ENCODE assay signal across 16 cellular contexts in genomic region chr15:58726867-58727266, GRCh38. TPM values are rescaled to one million over a fixed set of nuclear protein-coding genes. Genes with fewer than 3 reads are reported as not detected.
A peak's percentile ranks its signal among the peaks of the same experiment; 100 is the strongest.
DNase-seq lines count a peak whose midpoint lies in the region; ATAC-seq and TF ChIP-seq lines count a peak whose summit lies in the region.
"Had no signal": no experiment of that assay in that cellular context is flagged by ENCODE, and none has a peak within 500 bp of the region (broad histone marks: within the 10 kb centered on the region; RNA-seq: fewer than 3 reads in every experiment).

No MANE protein-coding gene starts in this region.

- H3K4me1 Mint-ChIP-seq in CD14-positive monocyte (peaks cover 51% of the 10 kb centered on the region), memory B cell (peaks cover 29% of the 10 kb centered on the region)
- H3K4me1 Mint-ChIP-seq in CD4-positive, alpha-beta memory T cell: peaks cover 30 to 63% (median 49%) of the 10 kb centered on the region in 4 donors

- H3K9me3 Mint-ChIP-seq in CD14-positive monocyte (no peaks in the 10 kb centered on the region), memory B cell (no peaks in the 10 kb centered on the region)
- no peaks in the 10 kb centered on the region for H3K9me3 Mint-ChIP-seq in CD4-positive, alpha-beta memory T cell
- H3K9me3 Mint-ChIP-seq: H9; T-helper 2 cell treated with Interferon-gamma antibody and Interleukin-4, amounts not matched to agents 5 μg/mL and 100 μg/mL, for 36 hours had no signal

- H3K4me3 Mint-ChIP-seq in CD14-positive monocyte: no peak overlapping the region
- peak overlapping the region; percentile 80 for H3K4me3 Mint-ChIP-seq in memory B cell
- H3K4me3 Mint-ChIP-seq in CD4-positive, alpha-beta memory T cell: no peak overlapping the region
- H3K4me3 Mint-ChIP-seq: H9; T-helper 2 cell treated with Interferon-gamma antibody and Interleukin-4, amounts not matched to agents 5 μg/mL and 100 μg/mL, for 36 hours had no signal

- no peaks in the 10 kb centered on the region for H3K27me3 Mint-ChIP-seq in CD14-positive monocyte (ENCODE audit: low read depth in 3 of 3)
- no peaks in the 10 kb centered on the region for H3K27me3 Mint-ChIP-seq in memory B cell
- H3K27me3 Mint-ChIP-seq in CD4-positive, alpha-beta memory T cell: no peaks in the 10 kb centered on the region

- H3K4me3 ChIP-seq in OCI-LY1 (ENCODE audit: low read depth, low read length, poor library complexity, severe bottlenecking): peak overlapping the region; percentile 33
- H3K4me3 ChIP-seq in CD4-positive, alpha-beta memory T cell (ENCODE audit: low read length in 2 of 2): no peak overlapping the region
- H3K4me3 ChIP-seq: SJCRH30 had no signal

- peaks cover 67% of the 10 kb centered on the region for H3K4me1 ChIP-seq in OCI-LY1 (ENCODE audit: insufficient read depth, low read length, severe bottlenecking)
- H3K4me1 ChIP-seq in CD4-positive, alpha-beta memory T cell (ENCODE audit: insufficient read depth, low read length): peaks cover 13% of the 10 kb centered on the region
- H3K4me1 ChIP-seq: SJCRH30 had no signal

- peak overlapping the region; percentile 62 for H3K4me2 ChIP-seq in OCI-LY1 (ENCODE audit: low read length)

- peak overlapping the region in 6 of 7 donors; percentile 63 to 85 (median 75) for H3K27ac Mint-ChIP-seq in CD14-positive monocyte
- H3K27ac Mint-ChIP-seq in memory B cell: peak overlapping the region; percentile 70
- H3K27ac Mint-ChIP-seq in CD4-positive, alpha-beta memory T cell: no peak overlapping the region
- H3K27ac Mint-ChIP-seq: T-helper 2 cell treated with Interferon-gamma antibody and Interleukin-4, amounts not matched to agents 5 μg/mL and 100 μg/mL, for 36 hours had no signal

- peaks cover 92% of the 10 kb centered on the region for H3K79me2 ChIP-seq in OCI-LY1 (ENCODE audit: insufficient read depth, low read length)

- ATAC-seq in GM18511 (IDR thresholded peaks at IDR 0.05; ENCODE audit: unreplicated experiment): peak; percentile 52
- ATAC-seq in memory B cell (ENCODE audit: low read depth): no peak

- no peaks in the 10 kb centered on the region for H3K9me3 ChIP-seq in OCI-LY1 (ENCODE audit: low read length)
- no peaks in the 10 kb centered on the region for H3K9me3 ChIP-seq in CD4-positive, alpha-beta memory T cell (ENCODE audit: control insufficient read depth in 1 of 2, low read length in 2 of 2)

- H4K20me1 ChIP-seq in OCI-LY1 (ENCODE audit: insufficient read depth, low read length): no peaks in the 10 kb centered on the region

- 0 out of 2 replicates have a peak, but pooled peaks cover 5% of the 10 kb centered on the region for H3F3A ChIP-seq in OCI-LY1 (ENCODE audit: insufficient read depth, low read length)

- TF ChIP-seq CTCF in CD14-positive monocyte (IDR thresholded peaks at IDR 0.05): no peak
- no peak for TF ChIP-seq CTCF in OCI-LY1 (IDR thresholded peaks at IDR 0.05; ENCODE audit: low read length)

- no peaks in the 10 kb centered on the region for H3K27me3 ChIP-seq in OCI-LY1 (ENCODE audit: insufficient read depth, low read length)
- no peaks in the 10 kb centered on the region for H3K27me3 ChIP-seq in CD4-positive, alpha-beta memory T cell (ENCODE audit: insufficient read depth, low read length)
- H3K27me3 ChIP-seq: SJCRH30 had no signal

- H3K9ac ChIP-seq in OCI-LY1 (ENCODE audit: low read length): peak overlapping the region; percentile 33; the same call in 1 of the 2 replicates

- intact Hi-C loops in CD14-positive monocyte (cut with micrococcal nuclease): no loop called here
- intact Hi-C loops in CD4-positive, alpha-beta memory T cell (cut with micrococcal nuclease): no loop called here

- POLR2A ChIA-PET in CD4-positive, alpha-beta memory T cell (lab: Charles Lee; ENCODE audit: partially characterized antibody): no interaction called here
- POLR2A ChIA-PET in HEK293T (lab: Yijun Ruan, JAX): no interaction called here

- H3K36me3 ChIP-seq in OCI-LY1 (ENCODE audit: insufficient read depth, low read length): peaks cover 13% of the 10 kb centered on the region
- H3K36me3 ChIP-seq in CD4-positive, alpha-beta memory T cell (ENCODE audit: insufficient read depth, low read length): no peaks in the 10 kb centered on the region

- peak overlapping the region; percentile 88 for H3K27ac ChIP-seq in OCI-LY1 (ENCODE audit: low read depth, low read length, poor library complexity, severe bottlenecking)
- no peak overlapping the region for H3K27ac ChIP-seq in CD4-positive, alpha-beta memory T cell (ENCODE audit: low read depth, low read length)
- H3K27ac ChIP-seq: RWPE1, SJCRH30 had no signal

- peaks cover 8 to 11% of the 10 kb centered on the region in 2 donors for H3K36me3 Mint-ChIP-seq in CD14-positive monocyte
- peaks cover 3% of the 10 kb centered on the region for H3K36me3 Mint-ChIP-seq in memory B cell
- H3K36me3 Mint-ChIP-seq in CD4-positive, alpha-beta memory T cell: peaks cover 9 to 16% of the 10 kb centered on the region in 2 donors

- H2AFZ ChIP-seq in OCI-LY1 (ENCODE audit: low read length): no peak overlapping the region

- DNase-seq in CD14-positive monocyte (ENCODE audit: low spot score): no peak
- DNase-seq in memory B cell (ENCODE audit: low spot score in 2 of 2): no peak
- DNase-seq in CD4-positive, alpha-beta memory T cell: no peak
- no peak for DNase-seq in HPDE6-E6E7 (ENCODE audit: extremely low spot score)
- DNase-seq in amygdala (lab: John Stamatoyannopoulos, UW): no peak
- DNase-seq in HEK293T (ENCODE audit: extremely low spot score): no peak
- DNase-seq: GDM1, H9, KBM-7, NCI-H1048, NCI-H146, SJCRH30 had no signal

- CTCF ChIA-PET in CD4-positive, alpha-beta memory T cell (lab: Charles Lee; ENCODE audit: partially characterized antibody): no interaction called here
- CTCF ChIA-PET in HEK293T (lab: Yijun Ruan, JAX): no interaction called here

- H3K9me2 ChIP-seq in OCI-LY1 (ENCODE audit: low read depth, low read length): no peaks in the 10 kb centered on the region

TF ChIP-seq in HEK293T, 16 proteins besides CTCF, POLR2A, EP300 and RAD21:
- TF ChIP-seq CTBP1 (IDR thresholded peaks at IDR 0.05; ENCODE audit: borderline replicate concordance): no peak
- TF ChIP-seq HDGF (IDR thresholded peaks at IDR 0.05; ENCODE audit: borderline replicate concordance): no peak
- no peak for TF ChIP-seq BHLHE40 (IDR thresholded peaks at IDR 0.05; ENCODE audit: borderline replicate concordance)
- no peak for TF ChIP-seq ARNT (IDR thresholded peaks at IDR 0.05)
- TF ChIP-seq L3MBTL2 (conservative IDR thresholded peaks at IDR 0.05): no peak
- no peak for TF ChIP-seq FOXK2 (IDR thresholded peaks at IDR 0.05)
- no peak for TF ChIP-seq SUZ12 (IDR thresholded peaks at IDR 0.05)
- no peak for TF ChIP-seq LEF1 (IDR thresholded peaks at IDR 0.05; ENCODE audit: borderline replicate concordance)
- TF ChIP-seq NFRKB (IDR thresholded peaks at IDR 0.05): no peak
- TF ChIP-seq SP1 (IDR thresholded peaks at IDR 0.05): no peak
- no peak for TF ChIP-seq PKNOX1 (IDR thresholded peaks at IDR 0.05)
- TF ChIP-seq ZNF384 (IDR thresholded peaks at IDR 0.05): no peak
- no peak for TF ChIP-seq FOXM1 (IDR thresholded peaks at IDR 0.05; ENCODE audit: borderline replicate concordance)
- TF ChIP-seq FOXA1 (IDR thresholded peaks at IDR 0.05): no peak

RNA-seq across cellular contexts. Expression of gene ADAM10, which starts 22.6 kb away (rescaled TPM):
- 100 to 1,000 TPM; 149 to 269 TPM for polyA plus RNA-seq in CD14-positive monocyte
- total RNA-seq in CD4-positive, alpha-beta memory T cell: 100 to 1,000 TPM; 135 TPM
- polyA plus RNA-seq in CD4-positive, alpha-beta memory T cell: 100 to 1,000 TPM; 129 to 258 TPM

RNA-seq across cellular contexts. Expression of gene MINDY2, which starts 44.2 kb away (rescaled TPM):
- 10 to 100 TPM in 1 of 2 donors, 1 to 10 TPM in 1; 3.4 to 10.9 TPM for polyA plus RNA-seq in CD14-positive monocyte
- 10 to 100 TPM; 15.4 to 17.3 TPM for total RNA-seq in CD4-positive, alpha-beta memory T cell
- polyA plus RNA-seq in CD4-positive, alpha-beta memory T cell: 10 to 100 TPM; 16.1 to 20.5 TPM

Comparison
In these comparisons a context has a peak if more than half of its experiments do, and no peak if none do; other contexts are left out.
1. H3K27ac Mint-ChIP-seq: peak in CD14-positive monocyte (6 of 7) and memory B cell (single experiment); none in CD4-positive, alpha-beta memory T cell (0 of 7).